ENCODE assay signal across 21 cellular contexts in genomic region chr5:146076455-146076854, GRCh38. TPM values are rescaled to one million over a fixed set of nuclear protein-coding genes. Genes with fewer than 3 reads are reported as not detected.
DNase-seq lines count a peak whose midpoint lies in the region; ATAC-seq, FAIRE-seq and TF ChIP-seq lines count a peak whose summit lies in the region.
"Had no signal": no experiment of that assay in that cellular context is flagged by ENCODE, and none has a peak within 500 bp of the region (broad histone marks: within the 10 kb centered on the region; RNA-seq: fewer than 3 reads in every experiment).

No MANE protein-coding gene starts in this region.

- intact Hi-C loops in right cardiac atrium (cut with DNase I): no loop called here
- intact Hi-C loops in cardiac septum (cut with DNase I): no loop called here
- intact Hi-C loops in GM12878 (cut with micrococcal nuclease; ENCODE audit: unreplicated experiment): no loop called here

- CTCF ChIA-PET in GM12878 (lab: Yijun Ruan, JAX): no interaction called here

- no peak for DNase-seq in right cardiac atrium
- DNase-seq in cardiac septum (ENCODE audit: low spot score): no peak
- DNase-seq in NCI-H69 (lab: John Stamatoyannopoulos, UW): peak; percentile 73
- no peak for DNase-seq in GM12878 (ENCODE audit: low read depth, low spot score)
- peak; percentile 20 for DNase-seq in small intestine
- no peak for DNase-seq in HFFc6
- no peak for DNase-seq in foreskin melanocyte
- DNase-seq: activated B cell treated with CpG ODN at 0.5 μM for 24 hours; activated CD8-positive, alpha-beta T cell treated with anti-CD3 and anti-CD28 coated beads, Interleukin-2, amount 10 ng/mL, durations not matched to agents 7 days and 5 days; activated naive CD8-positive, alpha-beta T cell treated with anti-CD3 and anti-CD28 coated beads for 36 hours; CD8-positive, alpha-beta memory T cell; EL; mammary epithelial cell; naive thymus-derived CD4-positive, alpha-beta T cell; Peyer's patch had no signal

- no peaks in the 10 kb centered on the region for H3K79me2 ChIP-seq in GM12878 (ENCODE audit: control insufficient read depth, insufficient read depth, low read length)

- SMC1A ChIA-PET in GM12878 (lab: Charles Lee; ENCODE audit: uncharacterized antibody, unreplicated experiment): no interaction called here

- ATAC-seq in right cardiac atrium (no peak), GM12878 (no peak), GM18502 (IDR thresholded peaks at IDR 0.05; ENCODE audit: poor library complexity, unreplicated experiment) (no peak)
- ATAC-seq: activated CD8-positive, alpha-beta T cell treated with anti-CD3 and anti-CD28 coated beads, Interleukin-2, amount 10 ng/mL, durations not matched to agents 7 days and 5 days; naive thymus-derived CD4-positive, alpha-beta T cell had no signal

- no peaks in the 10 kb centered on the region for H3K27me3 ChIP-seq in right cardiac atrium (ENCODE audit: control insufficient read depth, insufficient read depth)
- no peaks in the 10 kb centered on the region for H3K27me3 ChIP-seq in GM12878 (replicated peaks in 1 of 2; ENCODE audit: control insufficient read depth in 2 of 2, insufficient read depth in 2 of 2, low read length in 1 of 2)
- H3K27me3 ChIP-seq in small intestine (ENCODE audit: control insufficient read depth in 2 of 2, insufficient read depth in 2 of 2, low read length in 2 of 2): no peaks in the 10 kb centered on the region
- H3K27me3 ChIP-seq: Peyer's patch had no signal

- WGBS in right cardiac atrium: 49% methylated on average over 4 of the region's 4 CpGs
- 65% methylated on average over 4 of the region's 4 CpGs for WGBS in GM12878 (ENCODE audit: insufficient coverage, insufficient replicate concordance, low lambda C conversion rate, missing lambda C conversion rate)
- 19 to 57% (median 37%) methylated on average over 4 of the region's 4 CpGs for WGBS in small intestine, 3 donors

- H3K4me1 Mint-ChIP-seq in HFFc6 (ENCODE audit: low read depth): peaks cover 24% of the 10 kb centered on the region

- H3K4me3 Mint-ChIP-seq in HFFc6: no peak overlapping the region
- H3K4me3 Mint-ChIP-seq: activated B cell treated with CpG ODN at 0.5 μM for 24 hours; activated CD8-positive, alpha-beta T cell treated with anti-CD3 and anti-CD28 coated beads, Interleukin-2, amount 10 ng/mL, durations not matched to agents 7 days and 5 days; activated naive CD8-positive, alpha-beta T cell treated with anti-CD3 and anti-CD28 coated beads for 36 hours; CD8-positive, alpha-beta memory T cell; naive thymus-derived CD4-positive, alpha-beta T cell had no signal

- no peaks in the 10 kb centered on the region for H3K9me3 Mint-ChIP-seq in HFFc6
- H3K9me3 Mint-ChIP-seq: activated B cell treated with CpG ODN at 0.5 μM for 24 hours; activated naive CD8-positive, alpha-beta T cell treated with anti-CD3 and anti-CD28 coated beads for 36 hours; CD8-positive, alpha-beta memory T cell had no signal

- no peak overlapping the region for H2AFZ ChIP-seq in GM12878 (ENCODE audit: control insufficient read depth, low read depth, low read length)

- no peak overlapping the region for H3K27ac Mint-ChIP-seq in HFFc6
- H3K27ac Mint-ChIP-seq: activated B cell treated with CpG ODN at 0.5 μM for 24 hours; activated CD8-positive, alpha-beta T cell treated with anti-CD3 and anti-CD28 coated beads, Interleukin-2, amount 10 ng/mL, durations not matched to agents 7 days and 5 days; activated naive CD8-positive, alpha-beta T cell treated with anti-CD3 and anti-CD28 coated beads for 36 hours; CD8-positive, alpha-beta memory T cell; naive thymus-derived CD4-positive, alpha-beta T cell had no signal

- H3K36me3 ChIP-seq in GM12878 (ENCODE audit: control insufficient read depth in 2 of 2, insufficient read depth in 2 of 2, low read length in 1 of 2): no peaks in the 10 kb centered on the region
- peaks cover 0 to 2% of the 10 kb centered on the region in 2 donors for H3K36me3 ChIP-seq in small intestine (ENCODE audit: control insufficient read depth in 2 of 2, insufficient read depth in 2 of 2, low read length in 2 of 2)
- H3K36me3 ChIP-seq: Peyer's patch, prostate gland had no signal

- H3K36me3 Mint-ChIP-seq in HFFc6 (ENCODE audit: low read depth): 0 out of 2 replicates have a peak, but pooled peaks cover 6% of the 10 kb centered on the region
- H3K36me3 Mint-ChIP-seq: activated naive CD8-positive, alpha-beta T cell treated with anti-CD3 and anti-CD28 coated beads for 36 hours; CD8-positive, alpha-beta memory T cell; naive thymus-derived CD4-positive, alpha-beta T cell had no signal

- no peaks in the 10 kb centered on the region for H3K9me3 ChIP-seq in right cardiac atrium (ENCODE audit: control insufficient read depth, low read length)
- no peaks in the 10 kb centered on the region for H3K9me3 ChIP-seq in GM12878 (replicated peaks; ENCODE audit: control insufficient read depth, insufficient read depth, low read length)
- no peaks in the 10 kb centered on the region for H3K9me3 ChIP-seq in small intestine (ENCODE audit: control insufficient read depth, low read depth)
- H3K9me3 ChIP-seq: Peyer's patch, prostate gland had no signal

- in situ Hi-C loops in GM12878 (cut with MboI): no loop called here

- TF ChIP-seq RAD21 in GM12878 (IDR thresholded peaks at IDR 0.05; ENCODE audit: insufficient read depth, low read depth, low read length): no peak

- POLR2A ChIA-PET in GM12878 (lab: Charles Lee): no interaction called here

- H4K20me1 ChIP-seq in GM12878 (ENCODE audit: control insufficient read depth, insufficient read depth): no peaks in the 10 kb centered on the region

- H3K27me3 Mint-ChIP-seq in HFFc6 (ENCODE audit: insufficient read depth): peaks cover 31% of the 10 kb centered on the region

- H3K9ac ChIP-seq in GM12878 (ENCODE audit: control insufficient read depth, insufficient read depth, low read length): no peak overlapping the region

- H3K4me3 ChIP-seq in right cardiac atrium (ENCODE audit: low read length): no peak overlapping the region
- H3K4me3 ChIP-seq in GM12878: no peak overlapping the region
- H3K4me3 ChIP-seq in small intestine (ENCODE audit: low read depth in 1 of 2, low read length in 2 of 2): no peak overlapping the region
- H3K4me3 ChIP-seq: Peyer's patch, prostate gland had no signal

- H3K27ac ChIP-seq in right cardiac atrium (ENCODE audit: low read length): peak overlapping the region; percentile 63
- no peak overlapping the region for H3K27ac ChIP-seq in GM12878 (ENCODE audit: control insufficient read depth, insufficient read depth)
- peak overlapping the region in 1 of 2 donors; percentile 43 for H3K27ac ChIP-seq in small intestine (ENCODE audit: low read depth in 1 of 2, low read length in 1 of 2)
- H3K27ac ChIP-seq: Peyer's patch, prostate gland had no signal

- no peak overlapping the region for H3K4me2 ChIP-seq in GM12878 (ENCODE audit: control insufficient read depth, insufficient read depth)

- RAD21 ChIA-PET in GM12878 (lab: Charles Lee; ENCODE audit: unreplicated experiment): interaction anchor here (0.6 kb wide), 1 partner anchor 24 kb away, joined by 3 read pairs; no protein-coding TSS in a partner anchor

- H3K4me1 ChIP-seq in right cardiac atrium (ENCODE audit: control insufficient read depth, insufficient read depth, low read length): no peaks in the 10 kb centered on the region
- peaks cover 8% of the 10 kb centered on the region for H3K4me1 ChIP-seq in GM12878 (ENCODE audit: control insufficient read depth, insufficient read depth, low read length)
- no peaks in the 10 kb centered on the region for H3K4me1 ChIP-seq in small intestine (ENCODE audit: control insufficient read depth in 2 of 2, insufficient read depth in 1 of 2, low read depth in 1 of 2, low read length in 1 of 2)
- H3K4me1 ChIP-seq: Peyer's patch, prostate gland had no signal

- TF ChIP-seq EP300 in GM12878 (IDR thresholded peaks at IDR 0.05; ENCODE audit: borderline replicate concordance in 1 of 2, control insufficient read depth in 1 of 2, low read depth in 2 of 2, low read length in 2 of 2): no peak

- no peak for FAIRE-seq in GM12878 (lab: Jason Lieb, UNC)
- FAIRE-seq in small intestine (lab: Jason Lieb, UNC): no peak
- FAIRE-seq: islet of Langerhans had no signal

- no TSS peak for BruUV-seq in GM12878 (replicated peaks; lab: Mats Ljungman, UMichigan)

- no peak for TF ChIP-seq POLR2A in GM12878 (IDR thresholded peaks at IDR 0.05; ENCODE audit: low read depth, low read length)

- TF ChIP-seq CTCF in GM12878 (IDR thresholded peaks at IDR 0.05 in 2 of 3, conservative IDR thresholded peaks at IDR 0.05 in 1 of 3; ENCODE audit: control insufficient read depth in 2 of 3, extremely low read depth in 1 of 3, insufficient read depth in 1 of 3, low read depth in 3 of 3, low read length in 3 of 3): no peak
- TF ChIP-seq CTCF in HFFc6 (IDR thresholded peaks at IDR 0.05): no peak

TF ChIP-seq in GM12878, 131 proteins besides CTCF, POLR2A, EP300 and RAD21 (continues in another document):
- TF ChIP-seq NR2C1 (IDR thresholded peaks at IDR 0.05) (no peak), TARDBP (IDR thresholded peaks at IDR 0.05; ENCODE audit: borderline replicate concordance) (no peak), TCF3 (IDR thresholded peaks at IDR 0.05; ENCODE audit: borderline replicate concordance, insufficient read depth, low read depth, low read length) (no peak), SPI1 (IDR thresholded peaks at IDR 0.05; ENCODE audit: borderline replicate concordance, insufficient read depth, low read depth, low read length) (peak; percentile 43; the same call in 1 of the 2 replicates)

RNA-seq across cellular contexts. Expression of gene PLAC8L1, which starts 28.9 kb away (rescaled TPM):
- not detected for total RNA-seq in right cardiac atrium
- polyA plus RNA-seq in right cardiac atrium: 0.23 TPM
- total RNA-seq in cardiac septum: not detected
- not detected in 2 replicates for total RNA-seq in GM12878 (2013; cell fraction: nucleolus; rRNA removed)
- 0.17 TPM in 1 of 2 replicates, not detected in the other for total RNA-seq in GM12878 (2014; rRNA removed)
- total RNA-seq in GM12878 (2014; rRNA removed; fragmentation: Illumina TruSeq; extraction: Trizol): 0.27 TPM in 1 of 2 replicates, not detected in the other
- not detected in 2 replicates for total RNA-seq in GM12878 (2021)
- not detected for polyA plus RNA-seq in GM12878 (2011; ENCODE audit: low read depth)
- polyA plus RNA-seq in GM12878 (2011; rRNA removed): 0.30 and 0.39 TPM in 2 replicates
- 0.60 and 0.76 TPM in 2 replicates for polyA plus RNA-seq in GM12878 (2011; cell fraction: cytosol; rRNA removed)
- 0.96 and 1.2 TPM in 2 replicates for polyA plus RNA-seq in GM12878 (2011; cell fraction: nucleus; rRNA removed)
- polyA plus RNA-seq in GM12878 (2012): 0.21 TPM in 1 of 2 replicates, not detected in the other
- 1.1 TPM in 1 of 2 replicates, not detected in the other for polyA plus RNA-seq in GM12878 (2014; fragmentation: Illumina TruSeq; extraction: Trizol)
- under 1 TPM in 1 of 2 experiments, not detected in 1; 0.22 TPM for polyA plus RNA-seq in GM12878 (2014; fragmentation: Nextera tagmentation; extraction: Ambion mirVana)
- 0.20 and 0.29 TPM in 2 replicates for polyA plus RNA-seq in GM12878 (2014; rRNA removed)
- polyA plus RNA-seq in GM12878 (2016; fragmentation: Nextera tagmentation; extraction: Ambion mirVana): under 1 TPM in 1 of 2 experiments, not detected in 1; 0.28 TPM
- polyA minus RNA-seq in GM12878 (2011; rRNA and poly(A)+ RNA removed): not detected in 2 replicates
- polyA minus RNA-seq in GM12878 (2011; cell fraction: cytosol; rRNA and poly(A)+ RNA removed): not detected in 2 replicates
- not detected in 2 replicates for polyA minus RNA-seq in GM12878 (2011; cell fraction: nucleus; rRNA and poly(A)+ RNA removed)
- under 1 TPM in 1 of 3 donors, not detected in 2; 0.33 TPM for polyA plus RNA-seq in small intestine
- under 1 TPM in 3 of 6 experiments, not detected in 3; 0.38 to 0.61 (median 0.46) TPM for total RNA-seq in HFFc6 (2021; fragmentation: NEBNext Ultra II Directional; extraction: Animal tissue kit (Norgen Biotek cat#: 25700))
- total RNA-seq: dermis microvascular lymphatic vessel endothelial cell, epithelial cell of proximal tubule, glomerular endothelial cell, mammary epithelial cell, prostate gland had no signal
- polyA plus RNA-seq: CD8-positive, alpha-beta memory T cell; naive thymus-derived CD4-positive, alpha-beta T cell had no signal

Comparison
In these comparisons a context has a peak if more than half of its experiments do, and no peak if none do; other contexts are left out.
1. DNase-seq: peak in NCI-H69 (single experiment) and small intestine (single experiment); none in right cardiac atrium (0 of 3), cardiac septum (single experiment), GM12878 (single experiment), HFFc6 (single experiment) and foreskin melanocyte (single experiment).